Comparison of ENCODE assay signal across 8 cellular contexts in genomic region chr1:160342520-160342919, GRCh38. TPM values are rescaled to one million over a fixed set of nuclear protein-coding genes. Genes with fewer than 3 reads are reported as not detected.
A peak's percentile ranks its signal among the peaks of the same experiment; 100 is the strongest.
DNase-seq lines count a peak whose midpoint lies in the region; ATAC-seq and TF ChIP-seq lines count a peak whose summit lies in the region.

No MANE protein-coding gene starts in this region.

- peaks cover 45% of the 10 kb centered on the region for H3K4me1 Mint-ChIP-seq in T-helper 1 cell treated with Interleukin-12 subunit alpha and Interleukin-12 subunit beta and Interleukin-4 antibody, amounts not matched to agents 30 μg/mL and 1 μg/mL, for 36 hours (ENCODE audit: low read depth)
- peaks cover 35% of the 10 kb centered on the region for H3K4me1 Mint-ChIP-seq in osteocyte (ENCODE audit: unreplicated experiment)

- H3K27me3 Mint-ChIP-seq in T-helper 1 cell treated with Interleukin-12 subunit alpha and Interleukin-12 subunit beta and Interleukin-4 antibody, amounts not matched to agents 30 μg/mL and 1 μg/mL, for 36 hours (ENCODE audit: low read depth) = no peaks in the 10 kb centered on the region
- H3K27me3 Mint-ChIP-seq in osteocyte (ENCODE audit: unreplicated experiment) = no peaks in the 10 kb centered on the region

- H3K4me3 Mint-ChIP-seq in T-helper 1 cell treated with Interleukin-12 subunit alpha and Interleukin-12 subunit beta and Interleukin-4 antibody, amounts not matched to agents 30 μg/mL and 1 μg/mL, for 36 hours = peak overlapping the region; percentile 100
- H3K4me3 Mint-ChIP-seq in osteocyte (ENCODE audit: unreplicated experiment) = peak overlapping the region; percentile 100

- no peaks in the 10 kb centered on the region for H3K9me3 Mint-ChIP-seq in T-helper 1 cell treated with Interleukin-12 subunit alpha and Interleukin-12 subunit beta and Interleukin-4 antibody, amounts not matched to agents 30 μg/mL and 1 μg/mL, for 36 hours
- no peaks in the 10 kb centered on the region for H3K9me3 Mint-ChIP-seq in osteocyte (ENCODE audit: unreplicated experiment)

- H3K4me3 ChIP-seq in fibroblast of mammary gland (ENCODE audit: control insufficient read depth, low read depth, low read length) = peak overlapping the region; percentile 89

- no peak for TF ChIP-seq CTCF in fibroblast of mammary gland (conservative IDR thresholded peaks at IDR 0.05; ENCODE audit: control insufficient read depth, insufficient read depth, low read depth, low read length)
- no peak for TF ChIP-seq CTCF in osteocyte (IDR thresholded peaks at IDR 0.05)

- ATAC-seq in GM21381 (IDR thresholded peaks at IDR 0.05; ENCODE audit: unreplicated experiment) = no peak

- peaks cover 43% of the 10 kb centered on the region for H3K36me3 Mint-ChIP-seq in T-helper 1 cell treated with Interleukin-12 subunit alpha and Interleukin-12 subunit beta and Interleukin-4 antibody, amounts not matched to agents 30 μg/mL and 1 μg/mL, for 36 hours (ENCODE audit: low read depth)
- H3K36me3 Mint-ChIP-seq in osteocyte (ENCODE audit: unreplicated experiment) = peaks cover 33% of the 10 kb centered on the region

- DNase-seq in DMS 273 (lab: John Stamatoyannopoulos, UW; ENCODE audit: unreplicated experiment) (peak; percentile 48), DMS 273 treated with DMSO at 0.1 percent for 48 hours (lab: John Stamatoyannopoulos, UW) (no peak), fibroblast of mammary gland (ENCODE audit: low read depth) (peak; percentile 15), osteocyte (ENCODE audit: extremely low spot score, unreplicated experiment) (no peak), SKM-1 (lab: John Stamatoyannopoulos, UW; ENCODE audit: unreplicated experiment) (no peak), DMS114 treated with DMSO at 0.1 percent for 48 hours (lab: John Stamatoyannopoulos, UW; ENCODE audit: unreplicated experiment) (no peak)

- peak overlapping the region; percentile 100 for H3K27ac Mint-ChIP-seq in T-helper 1 cell treated with Interleukin-12 subunit alpha and Interleukin-12 subunit beta and Interleukin-4 antibody, amounts not matched to agents 30 μg/mL and 1 μg/mL, for 36 hours
- peak overlapping the region; percentile 100 for H3K27ac Mint-ChIP-seq in osteocyte (ENCODE audit: unreplicated experiment)

RNA-seq across cellular contexts. Expression of gene COPA, which starts 0.5 kb away (rescaled TPM):
- 236 and 241 TPM in 2 replicates for total RNA-seq in osteocyte

RNA-seq across cellular contexts. Expression of gene NCSTN, which starts 0.7 kb away (rescaled TPM):
- 126 and 132 TPM in 2 replicates for total RNA-seq in osteocyte

RNA-seq across cellular contexts. Expression of gene NHLH1, which starts 24.4 kb away (rescaled TPM):
- 0.16 and 0.31 TPM in 2 replicates for total RNA-seq in osteocyte

RNA-seq across cellular contexts. Expression of gene PEX19, which starts 57.6 kb away (rescaled TPM):
- total RNA-seq in osteocyte = 56.8 and 60.8 TPM in 2 replicates

RNA-seq across cellular contexts. Expression of gene VANGL2, which starts 57.8 kb away (rescaled TPM):
- total RNA-seq in osteocyte = 16.4 and 17.7 TPM in 2 replicates

Comparison
In these comparisons a context has a peak if more than half of its experiments do, and no peak if none do; other contexts are left out.
1. DNase-seq: peak in DMS 273 (single experiment) and fibroblast of mammary gland (single experiment); none in DMS 273 treated with DMSO at 0.1 percent for 48 hours (single experiment), osteocyte (single experiment), SKM-1 (single experiment) and DMS114 treated with DMSO at 0.1 percent for 48 hours (single experiment).